8 cellular contexts compared by ENCODE assay signal in genomic region chr11:7020183-7020917, GRCh38. TPM values are rescaled to one million over a fixed set of nuclear protein-coding genes. Genes with fewer than 3 reads are reported as not detected.
DNase-seq lines count a peak whose midpoint lies in the region; ATAC-seq and TF ChIP-seq lines count a peak whose summit lies in the region.

Gene NLRP14 (plus strand): TSS chr11:7020479. CDS start chr11:7038587, 18,108 bp downstream.
Gene ZNF214 (minus strand): TSS chr11:7020346. CDS start chr11:7002835, 17,511 bp downstream.

- CTCF ChIA-PET in HEK293 (lab: Yijun Ruan, JAX), result interaction anchor here (0.6 to 1.2 kb wide), 3 partner anchors 27 to 292 kb away, joined by 3 to 4 read pairs (median 3); no protein-coding TSS in a partner anchor

- H3K4me3 ChIP-seq in HEK293 (ENCODE audit: low read depth, low read length) (peak within 1 kb of the TSS; percentile 70), astrocyte of the spinal cord (ENCODE audit: low read depth, low read length) (peak within 1 kb of the TSS; percentile 87), right cardiac atrium (ENCODE audit: low read length) (peak within 1 kb of the TSS; percentile 68)

- ATAC-seq in right cardiac atrium, result peak; percentile 99 to 100

- H3K4me1 ChIP-seq in HEK293 (ENCODE audit: control insufficient read depth, insufficient read depth, low read length), result no peaks in the 10 kb centered on the region
- H3K4me1 ChIP-seq in right cardiac atrium (ENCODE audit: control insufficient read depth, insufficient read depth, low read length), result no peaks in the 10 kb centered on the region

- H3K27ac ChIP-seq in HEK293 (ENCODE audit: extremely low read depth, low read depth, low read length) (no peak within 1 kb of the TSS), right cardiac atrium (ENCODE audit: low read length) (peak within 1 kb of the TSS; percentile 71)

- 1% methylated on average over 47 of the region's 47 CpGs for whole genome bisulfite sequencing in right cardiac atrium

- POLR2A ChIA-PET in HEK293 (lab: Yijun Ruan, JAX), result interaction anchor here (0.6 kb wide), 2 partner anchors 9 to 562 kb away, joined by 3 to 5 read pairs; no protein-coding TSS in a partner anchor

- TF ChIP-seq CTCF in HEK293 (tag by site-specific recombination; IDR thresholded peaks at IDR 0.05), result no peak
- no peak for TF ChIP-seq CTCF in astrocyte of the spinal cord (IDR thresholded peaks at IDR 0.05; ENCODE audit: low read depth, low read length)

- H3K27me3 ChIP-seq in right cardiac atrium (ENCODE audit: control insufficient read depth, insufficient read depth), result no peaks in the 10 kb centered on the region

- peak; percentile 84 for DNase-seq in DMS114 treated with DMSO at 0.1 percent for 48 hours (lab: John Stamatoyannopoulos, UW; ENCODE audit: unreplicated experiment)
- peak; percentile 72 for DNase-seq in NCI-H446 treated with DMSO at 0.1 percent for 48 hours (lab: John Stamatoyannopoulos, UW)
- DNase-seq in astrocyte of the spinal cord (ENCODE audit: low read depth, low spot score), result peak; percentile 95
- peak; percentile 94 to 97 (median 96) for DNase-seq in right cardiac atrium
- peak; percentile 89 for DNase-seq in pons (ENCODE audit: low spot score)
- DNase-seq in NOMO-1 treated with dmso at 0.1 percent for 144 hours (lab: John Stamatoyannopoulos, UW; ENCODE audit: unreplicated experiment), result no peak
- DNase-seq in GDM1 (lab: John Stamatoyannopoulos, UW), result no peak

- intact Hi-C loops in right cardiac atrium (cut with DNase I), result no loop called here

- no peaks in the 10 kb centered on the region for H3K36me3 ChIP-seq in HEK293 (ENCODE audit: control insufficient read depth in 2 of 2, insufficient read depth in 1 of 2, low read length in 2 of 2)

- H3K9me3 ChIP-seq in HEK293 (ENCODE audit: control insufficient read depth, insufficient read depth, low read depth, low read length), result no peaks in the 10 kb centered on the region
- H3K9me3 ChIP-seq in right cardiac atrium (ENCODE audit: control insufficient read depth, low read length), result no peaks in the 10 kb centered on the region

- in situ Hi-C loops in astrocyte of the spinal cord (cut with HindIII; ENCODE audit: low sequenced_read_pairs), result no loop called here

TF ChIP-seq in HEK293, 187 proteins besides CTCF, POLR2A, EP300 and RAD21 (continues in another document):
- no peak for TF ChIP-seq ZNF426 (tag by site-specific recombination; IDR thresholded peaks at IDR 0.05)
- no peak for TF ChIP-seq ZNF416 (tag by site-specific recombination; IDR thresholded peaks at IDR 0.05)
- no peak for TF ChIP-seq ZBTB48 (tag by site-specific recombination; IDR thresholded peaks at IDR 0.05)
- TF ChIP-seq SCRT2 (tag by site-specific recombination; IDR thresholded peaks at IDR 0.05), result no peak
- no peak for TF ChIP-seq ZNF704 (tag by site-specific recombination; IDR thresholded peaks at IDR 0.05)
- TF ChIP-seq ZNF350 (tag by site-specific recombination; IDR thresholded peaks at IDR 0.05), result no peak
- no peak for TF ChIP-seq RBAK (tag by site-specific recombination; IDR thresholded peaks at IDR 0.05)
- TF ChIP-seq TSHZ1 (tag by site-specific recombination; IDR thresholded peaks at IDR 0.05; ENCODE audit: borderline replicate concordance), result no peak
- no peak for TF ChIP-seq GLI2 (tag by site-specific recombination; IDR thresholded peaks at IDR 0.05; ENCODE audit: borderline replicate concordance, low read depth)
- TF ChIP-seq ZNF324 (tag by site-specific recombination; IDR thresholded peaks at IDR 0.05), result no peak
- 0 out of 2 replicates have a peak, but pooled peaks have one; percentile 15 for TF ChIP-seq EGR2 (tag by site-specific recombination; IDR thresholded peaks at IDR 0.05; ENCODE audit: low read depth)
- TF ChIP-seq ZFP41 (tag by site-specific recombination; IDR thresholded peaks at IDR 0.05; ENCODE audit: borderline replicate concordance), result no peak
- TF ChIP-seq REST (tag by site-specific recombination; IDR thresholded peaks at IDR 0.05), result no peak
- no peak for TF ChIP-seq BCL11A (tag by site-specific recombination; IDR thresholded peaks at IDR 0.05; ENCODE audit: low read depth)
- peak; percentile 69; the same call in 1 of the 2 replicates for TF ChIP-seq INSM2 (tag by site-specific recombination; IDR thresholded peaks at IDR 0.05)

RNA-seq across cellular contexts. Expression of gene NLRP14, which starts in this region (rescaled TPM):
- total RNA-seq in right cardiac atrium, result under 1 TPM in 1 of 4 donors, not detected in 3; 0.08 TPM
- 0.05 TPM for polyA plus RNA-seq in right cardiac atrium

RNA-seq across cellular contexts. Expression of gene ZNF214, which starts in this region (rescaled TPM):
- total RNA-seq in right cardiac atrium, result 1 to 10 TPM; 1.5 to 2.1 (median 2.1) TPM
- polyA plus RNA-seq in right cardiac atrium, result 0.48 TPM

Comparison
In these comparisons a context has a peak if more than half of its experiments do, and no peak if none do; other contexts are left out.
1. DNase-seq: peak in DMS114 treated with DMSO at 0.1 percent for 48 hours (single experiment), NCI-H446 treated with DMSO at 0.1 percent for 48 hours (single experiment), astrocyte of the spinal cord (single experiment), right cardiac atrium (3 of 3) and pons (single experiment); none in NOMO-1 treated with dmso at 0.1 percent for 144 hours (single experiment) and GDM1 (single experiment).
2. Peak in every context shown above with its lines, with median percentiles within 50 percentile points of each other: H3K4me3 ChIP-seq.